In genomic region chr19:44909775-44910174, GRCh38 we compare ENCODE assay signal across 1 cellular context.
TF ChIP-seq lines count a peak whose summit lies in the region.

No MANE protein-coding gene starts in this region.

TF ChIP-seq in K562, 482 proteins besides CTCF, POLR2A, EP300 and RAD21 (continued from another document):
- TF ChIP-seq AFF4 (CRISPR knock-in tag; IDR thresholded peaks at IDR 0.05) (no peak), POLR2AphosphoS5 (IDR thresholded peaks at IDR 0.05; ENCODE audit: control insufficient read depth, insufficient read depth, low read depth, low read length) (0 out of 2 replicates have a peak, but pooled peaks have one; percentile 20), EWSR1 (IDR thresholded peaks at IDR 0.05; ENCODE audit: borderline replicate concordance, low read depth, partially characterized antibody) (no peak), SNIP1 (IDR thresholded peaks at IDR 0.05; ENCODE audit: low read depth) (no peak), HNRNPLL (IDR thresholded peaks at IDR 0.05; ENCODE audit: low read depth, low read length, poor library complexity, severe bottlenecking) (no peak), RB1 (IDR thresholded peaks at IDR 0.05; ENCODE audit: low read depth) (0 out of 2 replicates have a peak, but pooled peaks have one; percentile 13), REST (CRISPR knock-in tag; IDR thresholded peaks at IDR 0.05; ENCODE audit: low read depth) (no peak), CBFA2T2 (conservative IDR thresholded peaks at IDR 0.05) (peak; percentile 30; the same call in 1 of the 2 replicates), TAL1 (IDR thresholded peaks at IDR 0.05) (peak; percentile 26; the same call in 1 of the 2 replicates), HDAC3 (IDR thresholded peaks at IDR 0.05; ENCODE audit: borderline replicate concordance, partially characterized antibody) (no peak), ZNF551 (CRISPR knock-in tag; IDR thresholded peaks at IDR 0.05) (no peak), KAT7 (CRISPR knock-in tag; IDR thresholded peaks at IDR 0.05; ENCODE audit: borderline replicate concordance) (no peak), ARID3B (CRISPR knock-in tag; IDR thresholded peaks at IDR 0.05; ENCODE audit: borderline replicate concordance) (no peak), TCF3 (CRISPR knock-in tag; IDR thresholded peaks at IDR 0.05) (0 out of 2 replicates have a peak, but pooled peaks have one; percentile 19), U2AF2 (optimal IDR thresholded peaks at IDR 0.05; ENCODE audit: low read depth, low read length) (no peak), FOXA3 (CRISPR knock-in tag; conservative IDR thresholded peaks at IDR 0.05 in 1 of 2, IDR thresholded peaks at IDR 0.05 in 1 of 2) (no peak)
